8 cellular contexts compared by ENCODE assay signal in the genomic region with DNA sequence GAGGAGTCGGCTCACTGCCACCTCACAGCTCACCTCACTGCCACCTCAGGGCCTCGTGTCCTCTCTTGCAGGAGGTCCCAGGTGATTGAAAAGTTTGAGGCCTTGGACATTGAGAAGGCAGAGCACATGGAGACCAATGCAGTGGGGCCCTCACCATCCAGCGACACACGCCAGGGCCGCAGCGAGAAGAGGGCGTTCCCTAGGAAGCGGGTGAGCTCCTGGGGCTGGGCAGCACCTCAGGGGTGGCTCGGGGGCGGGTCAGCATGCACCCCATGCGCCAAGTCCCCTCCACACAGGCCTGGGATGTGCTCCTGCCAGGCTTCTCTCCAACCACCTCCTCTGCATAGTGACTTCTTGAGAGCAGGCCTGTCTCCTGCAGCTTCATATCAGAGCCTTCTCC.
"Had no signal": no experiment of that assay in that cellular context is flagged by ENCODE, and none has a peak within 500 bp of the region (broad histone marks: within the 10 kb centered on the region; RNA-seq: fewer than 3 reads in every experiment).

No MANE protein-coding gene starts in this region.

- DNase-seq: foreskin melanocyte had no signal

- H3K4me3 ChIP-seq: coronary artery, SK-N-MC, tibial nerve had no signal

- H3K27me3 ChIP-seq: neutrophil, tibial nerve had no signal

- ATAC-seq: stimulated activated memory B cell treated with anti-CD40 and anti-IgM and Interleukin-4, amounts not matched to agents 10 μg/mL and 1 μg/mL and 100 μg/mL, for 72 hours had no signal

- H3K27me3 Mint-ChIP-seq: activated CD8-positive, alpha-beta T cell treated with anti-CD3 and anti-CD28 coated beads for 36 hours; naive thymus-derived CD4-positive, alpha-beta T cell; stimulated activated memory B cell treated with anti-CD40 and anti-IgM and Interleukin-4, amounts not matched to agents 10 μg/mL and 1 μg/mL and 100 μg/mL, for 72 hours had no signal

- H3K9me3 Mint-ChIP-seq: activated CD8-positive, alpha-beta T cell treated with anti-CD3 and anti-CD28 coated beads for 36 hours; naive thymus-derived CD4-positive, alpha-beta T cell; stimulated activated memory B cell treated with anti-CD40 and anti-IgM and Interleukin-4, amounts not matched to agents 10 μg/mL and 1 μg/mL and 100 μg/mL, for 72 hours had no signal

- H3K9me3 ChIP-seq: neutrophil, tibial nerve had no signal

- H3K4me3 Mint-ChIP-seq: activated CD8-positive, alpha-beta T cell treated with anti-CD3 and anti-CD28 coated beads for 36 hours; stimulated activated memory B cell treated with anti-CD40 and anti-IgM and Interleukin-4, amounts not matched to agents 10 μg/mL and 1 μg/mL and 100 μg/mL, for 72 hours had no signal

- H3K27ac ChIP-seq: neutrophil, SK-N-MC had no signal

- H3K27ac Mint-ChIP-seq: stimulated activated memory B cell treated with anti-CD40 and anti-IgM and Interleukin-4, amounts not matched to agents 10 μg/mL and 1 μg/mL and 100 μg/mL, for 72 hours had no signal
